ENCODE assay signal across 8 cellular contexts in genomic region chr1:32205401-32206370, GRCh38. TPM values are rescaled to one million over a fixed set of nuclear protein-coding genes. Genes with fewer than 3 reads are reported as not detected.
DNase-seq lines count a peak whose midpoint lies in the region; ATAC-seq and TF ChIP-seq lines count a peak whose summit lies in the region.

TSS of gene IQCC (plus strand) at chr1:32205671. CDS start at chr1:32205682, 11 bp downstream.

- H3K27ac Mint-ChIP-seq in activated T-cell treated with anti-CD3 and anti-CD28 coated beads, Interleukin-2, amount 50 U/mL, for 72 hours, result peak within 1 kb of the TSS; percentile 79

- no peaks in the 10 kb centered on the region for H3K9me3 ChIP-seq in KOPT-K1 (ENCODE audit: insufficient read depth, low read length, poor library complexity, severe bottlenecking)
- no peaks in the 10 kb centered on the region for H3K9me3 ChIP-seq in esophagus squamous epithelium
- H3K9me3 ChIP-seq in muscle layer of duodenum (ENCODE audit: control insufficient read depth in 1 of 2, low read length in 2 of 2), result no peaks in the 10 kb centered on the region

- TF ChIP-seq POLR2A in esophagus squamous epithelium (IDR thresholded peaks at IDR 0.05), result peak in 2 of 4 donors; percentile 40 to 42

- 0 to 2% methylated on average over 25 to 38 of the region's 77 CpGs for WGBS in esophagus squamous epithelium, 2 donors

- H3K4me3 Mint-ChIP-seq in activated T-cell treated with anti-CD3 and anti-CD28 coated beads, Interleukin-2, amount 50 U/mL, for 72 hours, result peak within 1 kb of the TSS; percentile 88 to 97

- H3K4me3 ChIP-seq in AG10803 (ENCODE audit: low read length) (peak within 1 kb of the TSS; percentile 86), esophagus squamous epithelium (peak within 1 kb of the TSS; percentile 40 to 69 (median 67)), muscle layer of duodenum (ENCODE audit: low read depth in 1 of 2, low read length in 2 of 2) (peak within 1 kb of the TSS; percentile 74 to 79)

- DNase-seq in AG10803 (ENCODE audit: low read depth) (peak; percentile 72), esophagus squamous epithelium (lab: John Stamatoyannopoulos, UW) (peak; percentile 33)
- DNase-seq in activated T-cell treated with anti-CD3 and anti-CD28 coated beads, Interleukin-2, amount 50 U/mL, for 72 hours, result peak; percentile 88 to 90
- peak; percentile 66 to 68 for DNase-seq in stimulated activated CD8-positive, alpha-beta memory T cell treated with anti-CD3 and anti-CD28 coated beads, Interleukin-7, amount 100 ng/mL, for 1 hour (ENCODE audit: low read depth in 2 of 2)

- peaks cover 12% of the 10 kb centered on the region for H3K36me3 ChIP-seq in KOPT-K1 (ENCODE audit: insufficient read depth, low read length)
- H3K36me3 ChIP-seq in esophagus squamous epithelium, result no peaks in the 10 kb centered on the region
- H3K36me3 ChIP-seq in muscle layer of duodenum (ENCODE audit: control insufficient read depth in 1 of 2, insufficient read depth in 2 of 2, low read length in 2 of 2), result no peaks in the 10 kb centered on the region

- H3K27ac ChIP-seq in KOPT-K1 (ENCODE audit: low read depth, low read length, poor library complexity, severe bottlenecking), result peak within 1 kb of the TSS; percentile 73
- peak within 1 kb of the TSS; percentile 40 to 76 (median 61) for H3K27ac ChIP-seq in esophagus squamous epithelium
- H3K27ac ChIP-seq in muscle layer of duodenum (ENCODE audit: low read length), result no peak within 1 kb of the TSS

- peak; percentile 49 for ATAC-seq in GM19328 (IDR thresholded peaks at IDR 0.05; ENCODE audit: unreplicated experiment)
- peak; percentile 82 to 85 for ATAC-seq in activated T-cell treated with anti-CD3 and anti-CD28 coated beads, Interleukin-2, amount 50 U/mL, for 72 hours (replicated peaks in 1 of 2)

- H3K4me1 Mint-ChIP-seq in activated T-cell treated with anti-CD3 and anti-CD28 coated beads, Interleukin-2, amount 50 U/mL, for 72 hours (ENCODE audit: low read depth), result peaks cover 38% of the 10 kb centered on the region

- intact Hi-C loops in esophagus squamous epithelium (cut with DNase I), result no loop called here

- TF ChIP-seq CTCF in AG10803 (conservative IDR thresholded peaks at IDR 0.05; ENCODE audit: low read length), result no peak
- no peak for TF ChIP-seq CTCF in esophagus squamous epithelium (IDR thresholded peaks at IDR 0.05)

- no peaks in the 10 kb centered on the region for H3K27me3 Mint-ChIP-seq in activated T-cell treated with anti-CD3 and anti-CD28 coated beads, Interleukin-2, amount 50 U/mL, for 72 hours (ENCODE audit: low read depth)

- H3K36me3 Mint-ChIP-seq in activated T-cell treated with anti-CD3 and anti-CD28 coated beads, Interleukin-2, amount 50 U/mL, for 72 hours (ENCODE audit: insufficient read depth in 2 of 2), result peaks cover 0 to 2% of the 10 kb centered on the region in 2 donors

- no peaks in the 10 kb centered on the region for H3K9me3 Mint-ChIP-seq in activated T-cell treated with anti-CD3 and anti-CD28 coated beads, Interleukin-2, amount 50 U/mL, for 72 hours

- no peaks in the 10 kb centered on the region for H3K27me3 ChIP-seq in esophagus squamous epithelium
- no peaks in the 10 kb centered on the region for H3K27me3 ChIP-seq in muscle layer of duodenum (ENCODE audit: low read depth, low read length)

- peaks cover 7 to 48% (median 25%) of the 10 kb centered on the region in 3 donors for H3K4me1 ChIP-seq in esophagus squamous epithelium
- peaks cover 7 to 32% of the 10 kb centered on the region in 2 donors for H3K4me1 ChIP-seq in muscle layer of duodenum (ENCODE audit: control insufficient read depth in 1 of 2, insufficient read depth in 2 of 2, low read length in 2 of 2)

TF ChIP-seq in PFSK-1, 5 proteins besides CTCF, POLR2A, EP300 and RAD21:
- peak; percentile 83 for TF ChIP-seq POLR2AphosphoS5 (IDR thresholded peaks at IDR 0.05; ENCODE audit: low read depth, low read length)
- no peak for TF ChIP-seq TAF1 (IDR thresholded peaks at IDR 0.05; ENCODE audit: borderline replicate concordance, insufficient read depth, low read length)
- TF ChIP-seq REST (IDR thresholded peaks at IDR 0.05; ENCODE audit: insufficient read depth in 1 of 2, low read depth in 2 of 2, low read length in 2 of 2), result no peak
- TF ChIP-seq SIN3A (IDR thresholded peaks at IDR 0.05; ENCODE audit: borderline replicate concordance, insufficient read depth, low read length), result no peak
- TF ChIP-seq FOXP2 (optimal IDR thresholded peaks at IDR 0.05; ENCODE audit: borderline replicate concordance, extremely low read depth, extremely low read length, insufficient read depth), result peak; percentile 65

RNA-seq across cellular contexts. Expression of gene IQCC, which starts in this region (rescaled TPM):
- polyA plus RNA-seq in PFSK-1 (2012; ENCODE audit: insufficient read length, low read depth), result 2.2 TPM
- total RNA-seq in activated T-cell treated with anti-CD3 and anti-CD28 coated beads, Interleukin-2, amount 50 U/mL, for 72 hours, result 1 to 10 TPM; 3.7 to 4.6 TPM
- total RNA-seq in esophagus squamous epithelium, result 1 to 10 TPM in 2 of 4 donors, under 1 TPM in 2; 0.66 to 2.0 (median 1.1) TPM

Comparison
In these comparisons a context has a peak if more than half of its experiments do, and no peak if none do; other contexts are left out.
1. DNase-seq: peak in every context shown above with its lines; median percentile 89 in activated T-cell treated with anti-CD3 and anti-CD28 coated beads, Interleukin-2, amount 50 U/mL, for 72 hours; 72 in AG10803; 67 in stimulated activated CD8-positive, alpha-beta memory T cell treated with anti-CD3 and anti-CD28 coated beads, Interleukin-7, amount 100 ng/mL, for 1 hour; 33 in esophagus squamous epithelium.